In genomic region chr2:28094794-28095193, GRCh38 we compare ENCODE assay signal across 23 cellular contexts.
"Had no signal": no experiment of that assay in that cellular context is flagged by ENCODE, and none has a peak within 500 bp of the region (broad histone marks: within the 10 kb centered on the region; RNA-seq: fewer than 3 reads in every experiment).

No MANE protein-coding gene starts in this region.

- DNase-seq: activated CD4-positive, alpha-beta memory T cell treated with anti-CD3 and anti-CD28 coated beads for 36 hours; activated CD4-positive, alpha-beta T cell treated with anti-CD3 and anti-CD28 coated beads, Interleukin-2, amount 10 ng/mL, durations not matched to agents 7 days and 5 days; activated CD4-positive, CD25-positive, alpha-beta regulatory T cell; activated gamma-delta T cell; activated naive CD4-positive, alpha-beta T cell treated with anti-CD3 and anti-CD28 coated beads for 36 hours; activated T-cell treated with anti-CD3 and anti-CD28 coated beads for 4 hours; activated T-cell treated with anti-CD3 and anti-CD28 coated beads, Interleukin-2, amount 50 U/mL, for 48 hours; amygdala; brain microvascular endothelial cell; central memory CD4-positive, alpha-beta T cell; KG1; NCI-H1105 treated with DMSO at 0.1 percent for 48 hours; NCI-H1436 treated with DMSO at 0.1 percent for 48 hours; NCI-H187; NCI-H2081 treated with DMSO at 0.1 percent for 48 hours; NCI-H446; PC-3; SIG-M5; T-cell had no signal

- H3K27me3 Mint-ChIP-seq: activated CD4-positive, alpha-beta memory T cell treated with anti-CD3 and anti-CD28 coated beads for 36 hours; activated CD4-positive, alpha-beta T cell treated with anti-CD3 and anti-CD28 coated beads, Interleukin-2, amount 10 ng/mL, durations not matched to agents 7 days and 5 days; activated naive CD8-positive, alpha-beta T cell; activated T-helper 17 cell treated with anti-CD3 and anti-CD28 coated beads, Interleukin-2, amount 50 U/mL, for 72 hours; IgD-negative memory B cell; T-cell had no signal

- H3K4me1 Mint-ChIP-seq: activated CD4-positive, alpha-beta T cell treated with anti-CD3 and anti-CD28 coated beads, Interleukin-2, amount 10 ng/mL, durations not matched to agents 7 days and 5 days; activated T-helper 17 cell treated with anti-CD3 and anti-CD28 coated beads, Interleukin-2, amount 50 U/mL, for 72 hours had no signal

- H3K36me3 ChIP-seq: brain microvascular endothelial cell had no signal

- H3K27me3 ChIP-seq: brain microvascular endothelial cell had no signal

- ATAC-seq: activated T-helper 17 cell treated with anti-CD3 and anti-CD28 coated beads, Interleukin-2, amount 50 U/mL, for 72 hours; PC-3; T-cell had no signal

- H3K9me3 Mint-ChIP-seq: activated CD4-positive, alpha-beta memory T cell treated with anti-CD3 and anti-CD28 coated beads for 36 hours; activated CD4-positive, alpha-beta T cell treated with anti-CD3 and anti-CD28 coated beads, Interleukin-2, amount 10 ng/mL, durations not matched to agents 7 days and 5 days; activated naive CD4-positive, alpha-beta T cell treated with anti-CD3 and anti-CD28 coated beads for 36 hours; activated T-helper 17 cell treated with anti-CD3 and anti-CD28 coated beads, Interleukin-2, amount 50 U/mL, for 72 hours; IgD-negative memory B cell; T-cell had no signal

- H3K36me3 Mint-ChIP-seq: activated CD4-positive, alpha-beta memory T cell treated with anti-CD3 and anti-CD28 coated beads for 36 hours had no signal

- H3K4me3 Mint-ChIP-seq: activated CD4-positive, alpha-beta memory T cell treated with anti-CD3 and anti-CD28 coated beads for 36 hours; activated CD4-positive, alpha-beta T cell treated with anti-CD3 and anti-CD28 coated beads, Interleukin-2, amount 10 ng/mL, durations not matched to agents 7 days and 5 days; activated naive CD4-positive, alpha-beta T cell treated with anti-CD3 and anti-CD28 coated beads for 36 hours; activated naive CD8-positive, alpha-beta T cell; activated T-helper 17 cell treated with anti-CD3 and anti-CD28 coated beads, Interleukin-2, amount 50 U/mL, for 72 hours; IgD-negative memory B cell; T-cell had no signal

- H3K27ac Mint-ChIP-seq: activated CD4-positive, alpha-beta memory T cell treated with anti-CD3 and anti-CD28 coated beads for 36 hours; activated CD4-positive, alpha-beta T cell treated with anti-CD3 and anti-CD28 coated beads, Interleukin-2, amount 10 ng/mL, durations not matched to agents 7 days and 5 days; activated naive CD4-positive, alpha-beta T cell treated with anti-CD3 and anti-CD28 coated beads for 36 hours; activated naive CD8-positive, alpha-beta T cell; activated T-helper 17 cell treated with anti-CD3 and anti-CD28 coated beads, Interleukin-2, amount 50 U/mL, for 72 hours; IgD-negative memory B cell; T-cell had no signal

- H3K27ac ChIP-seq: brain microvascular endothelial cell, VCaP had no signal
